Comparison of ENCODE assay signal across 13 cellular contexts in the genomic region with DNA sequence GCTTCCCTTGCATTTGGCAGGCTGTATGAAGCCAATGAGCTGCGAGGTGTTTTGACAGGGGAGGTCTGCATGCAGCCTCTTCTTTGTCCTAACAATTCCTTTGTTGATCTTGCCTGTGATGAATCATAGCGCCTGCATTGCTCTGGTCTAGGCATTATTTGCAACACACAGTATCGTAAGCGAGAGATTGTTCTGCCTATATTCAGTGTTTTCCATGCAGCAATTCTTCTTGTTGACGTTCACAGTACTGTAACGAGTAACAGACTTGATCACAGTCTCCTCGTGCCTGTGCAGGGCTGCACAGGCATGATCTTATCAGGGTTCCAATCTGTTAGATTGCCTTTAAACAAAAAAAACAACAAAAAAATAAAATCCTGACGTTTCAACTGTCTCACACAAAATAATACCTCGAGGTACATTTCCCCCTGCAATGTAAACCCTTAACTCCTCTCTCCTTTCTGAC. TPM values are rescaled to one million over a fixed set of nuclear protein-coding genes. Genes with fewer than 3 reads are reported as not detected.
DNase-seq lines count a peak whose midpoint lies in the region; ATAC-seq, FAIRE-seq and TF ChIP-seq lines count a peak whose summit lies in the region.
"Had no signal": no experiment of that assay in that cellular context is flagged by ENCODE, and none has a peak within 500 bp of the region (broad histone marks: within the 10 kb centered on the region; RNA-seq: fewer than 3 reads in every experiment).

No MANE protein-coding gene starts in this region.

- H3K9me3 ChIP-seq in CD4-positive, alpha-beta T cell (ENCODE audit: control insufficient read depth, low read length) = no peaks in the 10 kb centered on the region
- H3K9me3 ChIP-seq in SJSA1 (replicated peaks) = no peaks in the 10 kb centered on the region
- H3K9me3 ChIP-seq: BLaER1 treated with 17β-estradiol and CSF1 and Interleukin-3, amounts not matched to agents 10 nM and 100 nM; testis had no signal

- TF ChIP-seq CTCF in CD4-positive, alpha-beta T cell (IDR thresholded peaks at IDR 0.05) = no peak
- TF ChIP-seq CTCF in bronchial epithelial cell (IDR thresholded peaks at IDR 0.05; ENCODE audit: insufficient read depth, low read length, severe bottlenecking) = no peak

- peaks cover 96% of the 10 kb centered on the region for H3K4me1 Mint-ChIP-seq in CD4-positive, alpha-beta T cell (ENCODE audit: low read depth)

- H3K4me1 ChIP-seq in SJSA1 (replicated peaks) = peaks cover 24% of the 10 kb centered on the region
- H3K4me1 ChIP-seq: testis had no signal

- ATAC-seq in CD4-positive, alpha-beta T cell (ENCODE audit: poor library complexity) = peak; percentile 74
- no peak for ATAC-seq in HG02970 (IDR thresholded peaks at IDR 0.05; ENCODE audit: low FRiP score, unreplicated experiment)

- H3K36me3 ChIP-seq in SJSA1 (no peaks in the 10 kb centered on the region; the same call in 1 of the 2 replicates), bronchial epithelial cell (ENCODE audit: control insufficient read depth, insufficient read depth, low read length) (peaks cover 1% of the 10 kb centered on the region)

- no peaks in the 10 kb centered on the region for H3K9me3 Mint-ChIP-seq in CD4-positive, alpha-beta T cell
- H3K9me3 Mint-ChIP-seq: neural crest cell had no signal

- H3K4me3 ChIP-seq in SJSA1 = no peak overlapping the region
- no peak overlapping the region for H3K4me3 ChIP-seq in bronchial epithelial cell (ENCODE audit: low read depth, low read length)
- H3K4me3 ChIP-seq: BLaER1 treated with 17β-estradiol and CSF1 and Interleukin-3, amounts not matched to agents 10 nM and 100 nM; testis had no signal

- FAIRE-seq in bronchial epithelial cell (lab: Jason Lieb, UNC) = no peak

- no peaks in the 10 kb centered on the region for H3K27me3 ChIP-seq in CD4-positive, alpha-beta T cell (ENCODE audit: control insufficient read depth, insufficient read depth, low read length)
- H3K27me3 ChIP-seq in SJSA1 (replicated peaks) (no peaks in the 10 kb centered on the region), bronchial epithelial cell (ENCODE audit: control insufficient read depth, insufficient read depth, low read length) (no peaks in the 10 kb centered on the region)
- H3K27me3 ChIP-seq: BLaER1 treated with 17β-estradiol and CSF1 and Interleukin-3, amounts not matched to agents 10 nM and 100 nM; testis had no signal

- POLR2A ChIA-PET in CD4-positive, alpha-beta T cell (lab: Charles Lee) = interaction anchor here (2.2 to 5.7 kb wide), 2 partner anchors 9 to 15 kb away, joined by 8 to 48 read pairs; no protein-coding TSS in a partner anchor

- peaks cover 18% of the 10 kb centered on the region for H3K36me3 Mint-ChIP-seq in CD4-positive, alpha-beta T cell (ENCODE audit: low read depth)

- CTCF ChIA-PET in CD4-positive, alpha-beta T cell (lab: Charles Lee) = interaction anchor here (0.6 to 4.5 kb wide), 2 partner anchors 14 to 32 kb away, joined by 3 to 37 read pairs; partner anchors contain the start of gene ADSL

- H3K27me3 Mint-ChIP-seq in CD4-positive, alpha-beta T cell = no peaks in the 10 kb centered on the region

- H3K27ac ChIP-seq in CD4-positive, alpha-beta T cell (ENCODE audit: low read depth, low read length) = peak overlapping the region; percentile 3
- peak overlapping the region; percentile 47 for H3K27ac ChIP-seq in SJSA1
- H3K27ac ChIP-seq: BLaER1 treated with 17β-estradiol and CSF1 and Interleukin-3, amounts not matched to agents 10 nM and 100 nM; testis had no signal

- H3K4me3 Mint-ChIP-seq in CD4-positive, alpha-beta T cell = peak overlapping the region; percentile 78

- intact Hi-C loops in CD4-positive, alpha-beta T cell (cut with DNase I, micrococcal nuclease) = loop anchor here (1.0 to 5.0 kb wide), 3 partner anchors 8 to 42 kb away; no protein-coding TSS in a partner anchor

- peak in 2 of 10 experiments; percentile 30 to 37 for DNase-seq in CD4-positive, alpha-beta T cell
- DNase-seq in SJSA1 (ENCODE audit: low read depth in 1 of 2, low spot score in 2 of 2) (peak; percentile 66 to 74), bronchial epithelial cell (ENCODE audit: low read depth) (peak; percentile 22), medulla oblongata (ENCODE audit: extremely low spot score) (peak; percentile 18), dedifferentiated amniotic fluid mesenchymal stem cell (ENCODE audit: extremely low spot score) (no peak), DMS 273 treated with DMSO at 0.1 percent for 48 hours (lab: John Stamatoyannopoulos, UW) (no peak), hypothalamus (lab: John Stamatoyannopoulos, UW) (no peak)
- DNase-seq: RPMI8226; stimulated activated CD4-positive, alpha-beta T cell treated with anti-CD3 and anti-CD28 coated beads, Interleukin-2, amount 100 ng/mL, for 24 hours; testis had no signal

- peak overlapping the region; percentile 97 for H3K27ac Mint-ChIP-seq in CD4-positive, alpha-beta T cell

RNA-seq across cellular contexts. Expression of gene ADSL, which starts 13.9 kb away (rescaled TPM):
- total RNA-seq in CD4-positive, alpha-beta T cell = 10 to 100 TPM; 62.9 to 75.3 TPM
- 122 and 201 TPM in 2 replicates for total RNA-seq in SJSA1 (2014; rRNA removed; shearing (Covaris generic))
- 57.1 and 110 TPM in 2 replicates for total RNA-seq in bronchial epithelial cell

RNA-seq across cellular contexts. Expression of gene SGSM3, which starts 38.0 kb away (rescaled TPM):
- total RNA-seq in CD4-positive, alpha-beta T cell = 10 to 100 TPM; 87.9 to 89.9 TPM
- 39.6 and 45.3 TPM in 2 replicates for total RNA-seq in SJSA1 (2014; rRNA removed; shearing (Covaris generic))
- 45.5 and 65.5 TPM in 2 replicates for total RNA-seq in bronchial epithelial cell

Comparison
In these comparisons a context has a peak if more than half of its experiments do, and no peak if none do; other contexts are left out.
1. DNase-seq: peak in SJSA1 (2 of 2), bronchial epithelial cell (single experiment) and medulla oblongata (single experiment); none in dedifferentiated amniotic fluid mesenchymal stem cell (single experiment), DMS 273 treated with DMSO at 0.1 percent for 48 hours (single experiment) and hypothalamus (0 of 51).